10 cellular contexts compared by ENCODE assay signal in the genomic region with DNA sequence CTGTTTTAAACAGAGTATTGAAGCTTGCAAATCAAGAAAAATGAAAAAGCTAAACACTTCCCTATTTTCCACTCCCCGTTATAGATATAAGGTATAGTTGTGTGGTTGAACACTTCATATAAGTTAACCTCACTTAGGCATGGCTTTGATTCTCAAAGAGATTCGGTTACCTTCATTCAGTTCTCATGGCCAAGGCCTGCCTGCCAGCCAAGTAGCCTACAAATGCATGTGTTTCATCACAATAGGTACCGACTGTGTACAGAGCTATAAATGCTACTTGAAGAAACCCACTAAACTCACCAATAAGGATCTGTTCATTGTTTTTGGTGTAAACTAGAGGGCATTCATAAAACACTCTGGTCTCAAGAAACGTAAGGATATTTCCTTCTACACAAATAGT. TPM values are rescaled to one million over a fixed set of nuclear protein-coding genes. Genes with fewer than 3 reads are reported as not detected.
"Had no signal": no experiment of that assay in that cellular context is flagged by ENCODE, and none has a peak within 500 bp of the region (broad histone marks: within the 10 kb centered on the region; RNA-seq: fewer than 3 reads in every experiment).

No MANE protein-coding gene starts in this region.

- H3K9me3 ChIP-seq: HAP-1 had no signal

- H3K4me1 ChIP-seq: HAP-1 had no signal

- DNase-seq: GM23248, GOT3, H7, H9, HCEC 1CT, HFFc6 had no signal

- ATAC-seq: GM23338, HCT116 had no signal

- H3K27ac ChIP-seq: GM23248 had no signal

- H3K36me3 ChIP-seq: HAP-1 had no signal

- H3K4me3 ChIP-seq: GM23248, GM23338, HAP-1 had no signal

RNA-seq across cellular contexts. Expression of a gene that starts 43.5 kb away (rescaled TPM):
- total RNA-seq: GM23248, H4, HFFc6 had no signal
- polyA plus RNA-seq: GM23248 had no signal

RNA-seq across cellular contexts. Expression of a gene that starts 55.8 kb away (rescaled TPM):
- total RNA-seq: H4, HFFc6 had no signal
